21 cellular contexts compared by ENCODE assay signal in genomic region chr1:173082913-173083312, GRCh38. TPM values are rescaled to one million over a fixed set of nuclear protein-coding genes. Genes with fewer than 3 reads are reported as not detected.
DNase-seq lines count a peak whose midpoint lies in the region; ATAC-seq and TF ChIP-seq lines count a peak whose summit lies in the region.
"Had no signal": no experiment of that assay in that cellular context is flagged by ENCODE, and none has a peak within 500 bp of the region (broad histone marks: within the 10 kb centered on the region; RNA-seq: fewer than 3 reads in every experiment).

No MANE protein-coding gene starts in this region.

- peak overlapping the region; percentile 13 for H3K4me2 ChIP-seq in Loucy (ENCODE audit: low read depth, low read length, poor library complexity, severe bottlenecking)
- H3K4me2 ChIP-seq: GM23338 had no signal

- peaks cover 11% of the 10 kb centered on the region for H3K27me3 Mint-ChIP-seq in activated T-cell treated with anti-CD3 and anti-CD28 coated beads, Interleukin-2, amount 50 U/mL, for 72 hours (ENCODE audit: low read depth)
- H3K27me3 Mint-ChIP-seq: CD4-positive, CD25-positive, alpha-beta regulatory T cell had no signal

- H3K4me3 Mint-ChIP-seq in activated T-cell treated with anti-CD3 and anti-CD28 coated beads, Interleukin-2, amount 50 U/mL, for 72 hours, result no peak overlapping the region
- H3K4me3 Mint-ChIP-seq: CD4-positive, CD25-positive, alpha-beta regulatory T cell; CD8-positive, alpha-beta memory T cell; GM23338 had no signal

- no peaks in the 10 kb centered on the region for H3K9me3 Mint-ChIP-seq in activated T-cell treated with anti-CD3 and anti-CD28 coated beads, Interleukin-2, amount 50 U/mL, for 72 hours
- H3K9me3 Mint-ChIP-seq: CD8-positive, alpha-beta memory T cell had no signal

- no peaks in the 10 kb centered on the region for H3K79me2 ChIP-seq in Loucy (ENCODE audit: insufficient read depth, low read length)

- TF ChIP-seq CTCF in Loucy (conservative IDR thresholded peaks at IDR 0.05; ENCODE audit: low read length) (no peak), fibroblast of villous mesenchyme (IDR thresholded peaks at IDR 0.05; ENCODE audit: insufficient read depth, low read depth, low read length) (no peak)

- H3K27me3 ChIP-seq in Loucy (ENCODE audit: insufficient read depth, low read length, poor library complexity, severe bottlenecking), result no peaks in the 10 kb centered on the region
- H3K27me3 ChIP-seq: BE2C had no signal

- no peaks in the 10 kb centered on the region for H3K9me3 ChIP-seq in Loucy (ENCODE audit: insufficient read depth, low read depth, low read length)
- H3K9me3 ChIP-seq: BE2C had no signal

- no peak overlapping the region for H2AFZ ChIP-seq in Loucy (ENCODE audit: low read length)
- H2AFZ ChIP-seq: GM23338 had no signal

- H3K9ac ChIP-seq in Loucy (ENCODE audit: low read depth, low read length, poor library complexity, severe bottlenecking), result no peak overlapping the region

- DNase-seq in EH (ENCODE audit: low read depth), result peak; percentile 67
- DNase-seq in NCI-H526 treated with DMSO at 0.1 percent for 48 hours (lab: John Stamatoyannopoulos, UW), result peak; percentile 86
- peak; percentile 51 for DNase-seq in fibroblast of villous mesenchyme (ENCODE audit: low read depth)
- no peak for DNase-seq in HPDE6-E6E7 (ENCODE audit: extremely low spot score)
- DNase-seq in activated T-cell treated with anti-CD3 and anti-CD28 coated beads, Interleukin-2, amount 50 U/mL, for 72 hours, result no peak
- no peak for DNase-seq in NCI-H2196 treated with DMSO at 0.1 percent for 48 hours (lab: John Stamatoyannopoulos, UW; ENCODE audit: unreplicated experiment)
- no peak for DNase-seq in NCI-H2196 (lab: John Stamatoyannopoulos, UW; ENCODE audit: unreplicated experiment)
- DNase-seq: ACHN; BE2C; C1 segment of cervical spinal cord; CD4-positive, CD25-positive, alpha-beta regulatory T cell; CD8-positive, alpha-beta memory T cell; COR-L47; DMS 273 treated with DMSO at 0.1 percent for 48 hours; DMS53; DND-41; GDM1; HCEC 1CT had no signal

- H3K9me2 ChIP-seq in Loucy (replicated peaks; ENCODE audit: low read depth, low read length), result no peaks in the 10 kb centered on the region

- H3K36me3 ChIP-seq in Loucy (ENCODE audit: insufficient read depth, low read length), result no peaks in the 10 kb centered on the region
- H3K36me3 ChIP-seq: BE2C had no signal

- no peak for ATAC-seq in activated T-cell treated with anti-CD3 and anti-CD28 coated beads, Interleukin-2, amount 50 U/mL, for 72 hours (replicated peaks in 1 of 2)
- ATAC-seq: GM23338 had no signal

- no peak overlapping the region for H3K27ac Mint-ChIP-seq in activated T-cell treated with anti-CD3 and anti-CD28 coated beads, Interleukin-2, amount 50 U/mL, for 72 hours
- H3K27ac Mint-ChIP-seq: CD4-positive, CD25-positive, alpha-beta regulatory T cell; CD8-positive, alpha-beta memory T cell; GM23338 had no signal

- no peaks in the 10 kb centered on the region for H3F3A ChIP-seq in Loucy (ENCODE audit: low read depth)

- peaks cover 0 to 2% of the 10 kb centered on the region in 2 donors for H3K36me3 Mint-ChIP-seq in activated T-cell treated with anti-CD3 and anti-CD28 coated beads, Interleukin-2, amount 50 U/mL, for 72 hours (ENCODE audit: insufficient read depth in 2 of 2)
- H3K36me3 Mint-ChIP-seq: CD4-positive, CD25-positive, alpha-beta regulatory T cell; CD8-positive, alpha-beta memory T cell had no signal

- H3K4me1 ChIP-seq in Loucy (ENCODE audit: insufficient read depth, low read length, poor library complexity, severe bottlenecking), result peaks cover 24% of the 10 kb centered on the region
- H3K4me1 ChIP-seq: BE2C had no signal

- no peaks in the 10 kb centered on the region for H3K4me1 Mint-ChIP-seq in activated T-cell treated with anti-CD3 and anti-CD28 coated beads, Interleukin-2, amount 50 U/mL, for 72 hours (ENCODE audit: low read depth)
- H3K4me1 Mint-ChIP-seq: CD4-positive, CD25-positive, alpha-beta regulatory T cell; CD8-positive, alpha-beta memory T cell; GM23338 had no signal

- no peaks in the 10 kb centered on the region for H4K20me1 ChIP-seq in Loucy (ENCODE audit: insufficient read depth, low read length, poor library complexity, severe bottlenecking)

- no peak overlapping the region for H3K4me3 ChIP-seq in Loucy (ENCODE audit: low read length, poor library complexity, severe bottlenecking)
- H3K4me3 ChIP-seq in fibroblast of villous mesenchyme (ENCODE audit: low read depth, low read length), result no peak overlapping the region
- H3K4me3 ChIP-seq: GM23338 had no signal

RNA-seq across cellular contexts. Expression of gene TNFSF18, which starts 32.2 kb away (rescaled TPM):
- total RNA-seq in fibroblast of villous mesenchyme, result 2.9 and 11.2 TPM in 2 replicates
- not detected for total RNA-seq in activated T-cell treated with anti-CD3 and anti-CD28 coated beads, Interleukin-2, amount 50 U/mL, for 72 hours
- total RNA-seq: CD4-positive, CD25-positive, alpha-beta regulatory T cell; CD8-positive, alpha-beta memory T cell; GM23338; HT-29 had no signal

Comparison
In these comparisons a context has a peak if more than half of its experiments do, and no peak if none do; other contexts are left out.
1. DNase-seq: peak in EH (single experiment), NCI-H526 treated with DMSO at 0.1 percent for 48 hours (single experiment) and fibroblast of villous mesenchyme (single experiment); none in HPDE6-E6E7 (single experiment), activated T-cell treated with anti-CD3 and anti-CD28 coated beads, Interleukin-2, amount 50 U/mL, for 72 hours (0 of 2), NCI-H2196 treated with DMSO at 0.1 percent for 48 hours (single experiment) and NCI-H2196 (single experiment).